1 cellular context compared by ENCODE assay signal in the genomic region with DNA sequence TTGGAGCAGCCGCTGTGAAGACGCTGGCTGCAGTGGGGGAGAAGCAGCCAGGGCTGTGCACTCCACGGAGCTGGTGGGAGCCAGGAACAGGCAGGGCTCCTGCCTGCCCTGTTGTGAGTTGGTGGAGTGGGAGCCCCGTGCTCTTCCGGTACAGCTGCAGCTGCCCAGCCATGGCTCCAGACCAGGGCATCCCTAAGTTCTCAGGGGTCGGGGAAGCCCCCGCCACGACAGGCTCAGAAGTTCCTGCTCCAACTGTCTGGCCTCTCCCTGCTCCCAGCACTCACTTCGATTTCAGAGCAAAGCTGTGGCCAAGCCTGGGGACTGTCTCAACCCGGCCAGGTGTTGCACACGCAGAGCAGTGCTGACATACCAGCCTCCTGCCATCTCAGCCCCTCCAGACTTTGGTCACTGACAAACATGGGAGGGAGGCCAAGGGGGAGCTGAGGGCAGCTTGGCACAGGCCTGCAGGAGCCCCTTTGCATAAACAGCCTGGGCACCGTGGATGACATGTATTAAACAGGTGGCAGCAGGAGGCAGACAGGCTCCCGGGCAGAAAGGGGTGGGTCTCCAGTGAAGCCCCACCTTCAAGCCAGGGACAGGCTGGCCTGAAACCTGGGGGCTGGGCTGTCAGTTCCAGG.
TF ChIP-seq lines count a peak whose summit lies in the region.

No MANE protein-coding gene starts in this region.

TF ChIP-seq in IMR-90, 13 proteins besides CTCF, POLR2A, EP300 and RAD21:
- TF ChIP-seq, protein P1, sequence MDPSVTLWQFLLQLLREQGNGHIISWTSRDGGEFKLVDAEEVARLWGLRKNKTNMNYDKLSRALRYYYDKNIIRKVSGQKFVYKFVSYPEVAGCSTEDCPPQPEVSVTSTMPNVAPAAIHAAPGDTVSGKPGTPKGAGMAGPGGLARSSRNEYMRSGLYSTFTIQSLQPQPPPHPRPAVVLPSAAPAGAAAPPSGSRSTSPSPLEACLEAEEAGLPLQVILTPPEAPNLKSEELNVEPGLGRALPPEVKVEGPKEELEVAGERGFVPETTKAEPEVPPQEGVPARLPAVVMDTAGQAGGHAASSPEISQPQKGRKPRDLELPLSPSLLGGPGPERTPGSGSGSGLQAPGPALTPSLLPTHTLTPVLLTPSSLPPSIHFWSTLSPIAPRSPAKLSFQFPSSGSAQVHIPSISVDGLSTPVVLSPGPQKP (IDR thresholded peaks at IDR 0.05; ENCODE audit: borderline replicate concordance, low read depth, low read length), result no peak
- TF ChIP-seq BHLHE40 (IDR thresholded peaks at IDR 0.05; ENCODE audit: low read depth, low read length), result no peak
- no peak for TF ChIP-seq NFE2L2 (IDR thresholded peaks at IDR 0.05; ENCODE audit: low read depth, low read length)
- no peak for TF ChIP-seq MAZ (IDR thresholded peaks at IDR 0.05; ENCODE audit: borderline replicate concordance, low read depth, low read length)
- no peak for TF ChIP-seq MXI1 (IDR thresholded peaks at IDR 0.05; ENCODE audit: borderline replicate concordance, low read depth, low read length)
- TF ChIP-seq, protein P2, sequence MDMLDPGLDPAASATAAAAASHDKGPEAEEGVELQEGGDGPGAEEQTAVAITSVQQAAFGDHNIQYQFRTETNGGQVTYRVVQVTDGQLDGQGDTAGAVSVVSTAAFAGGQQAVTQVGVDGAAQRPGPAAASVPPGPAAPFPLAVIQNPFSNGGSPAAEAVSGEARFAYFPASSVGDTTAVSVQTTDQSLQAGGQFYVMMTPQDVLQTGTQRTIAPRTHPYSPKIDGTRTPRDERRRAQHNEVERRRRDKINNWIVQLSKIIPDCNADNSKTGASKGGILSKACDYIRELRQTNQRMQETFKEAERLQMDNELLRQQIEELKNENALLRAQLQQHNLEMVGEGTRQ (IDR thresholded peaks at IDR 0.05; ENCODE audit: low read depth, low read length), result no peak
- no peak for TF ChIP-seq CEBPB (IDR thresholded peaks at IDR 0.05; ENCODE audit: low read depth, low read length)
- no peak for TF ChIP-seq RFX5 (IDR thresholded peaks at IDR 0.05; ENCODE audit: low read depth, low read length)
- no peak for TF ChIP-seq RCOR1 (IDR thresholded peaks at IDR 0.05; ENCODE audit: insufficient replicate concordance, low read length)
- TF ChIP-seq MAFK (IDR thresholded peaks at IDR 0.05; ENCODE audit: low read depth, low read length), result no peak
- no peak for TF ChIP-seq FOS (IDR thresholded peaks at IDR 0.05; ENCODE audit: low read depth, low read length)
- no peak for TF ChIP-seq CHD1 (IDR thresholded peaks at IDR 0.05; ENCODE audit: low read depth, low read length)
